Comparison of ENCODE assay signal across 7 cellular contexts in genomic region chr6:7590918-7591302, GRCh38. TPM values are rescaled to one million over a fixed set of nuclear protein-coding genes. Genes with fewer than 3 reads are reported as not detected.
DNase-seq lines count a peak whose midpoint lies in the region; ATAC-seq, FAIRE-seq and TF ChIP-seq lines count a peak whose summit lies in the region.

No MANE protein-coding gene starts in this region.

- peak overlapping the region; percentile 97 for H3K4me3 Mint-ChIP-seq in GM23338
- peak overlapping the region; percentile 96 to 100 (median 98) for H3K4me3 Mint-ChIP-seq in naive thymus-derived CD8-positive, alpha-beta T cell

- TF ChIP-seq CTCF in GM23338 (conservative IDR thresholded peaks at IDR 0.05; ENCODE audit: low read depth in 2 of 2) (no peak), RWPE1 (conservative IDR thresholded peaks at IDR 0.05; ENCODE audit: low read depth) (no peak), endothelial cell of umbilical vein (IDR thresholded peaks at IDR 0.05; ENCODE audit: extremely low read depth in 1 of 2, insufficient read depth in 1 of 2, low read depth in 1 of 2, low read length in 2 of 2) (no peak)

- H3K36me3 Mint-ChIP-seq in GM23338 (ENCODE audit: low read depth) = peaks cover 12% of the 10 kb centered on the region; the same call in 2 of the 3 replicates
- H3K36me3 Mint-ChIP-seq in naive thymus-derived CD8-positive, alpha-beta T cell = peaks cover 0 to 25% (median 0%) of the 10 kb centered on the region in 3 donors

- intact Hi-C loops in endothelial cell of umbilical vein (cut with micrococcal nuclease) = loop anchor here (1.0 to 5.0 kb wide), 4 partner anchors 174 to 914 kb away; partner anchors contain the start of gene SSR1

- H3K27me3 ChIP-seq in GM23338 (ENCODE audit: insufficient read depth) = no peaks in the 10 kb centered on the region
- peaks cover 0 to 6% of the 10 kb centered on the region in 2 experiments for H3K27me3 ChIP-seq in endothelial cell of umbilical vein (ENCODE audit: control insufficient read depth in 2 of 2, insufficient read depth in 2 of 2, low read length in 2 of 2)

- DNase-seq in GM23338 (ENCODE audit: low spot score) = peak; percentile 17
- DNase-seq in RWPE1 (ENCODE audit: low spot score) = no peak
- DNase-seq in endothelial cell of umbilical vein (ENCODE audit: low read depth, low spot score) = peak; percentile 22
- peak in 2 of 10 donors; percentile 4 to 8 for DNase-seq in naive thymus-derived CD8-positive, alpha-beta T cell
- no peak for DNase-seq in activated CD4-positive, CD25-positive, alpha-beta regulatory T cell treated with anti-CD3 and anti-CD28 coated beads, Interleukin-2, amount 50 U/mL, for 72 hours

- ATAC-seq in GM23338 (peak; percentile 6; the same call in 2 of the 3 replicates), GM21529 (IDR thresholded peaks at IDR 0.05; ENCODE audit: unreplicated experiment) (no peak)
- ATAC-seq in naive thymus-derived CD8-positive, alpha-beta T cell = no peak
- ATAC-seq in activated CD4-positive, CD25-positive, alpha-beta regulatory T cell treated with anti-CD3 and anti-CD28 coated beads, Interleukin-2, amount 50 U/mL, for 24 hours = no peak

- H3F3A ChIP-seq in GM23338 (replicated peaks; ENCODE audit: low read depth) = no peaks in the 10 kb centered on the region

- H3K27ac Mint-ChIP-seq in GM23338 = no peak overlapping the region
- peak overlapping the region in 9 of 10 donors; percentile 84 to 98 (median 95) for H3K27ac Mint-ChIP-seq in naive thymus-derived CD8-positive, alpha-beta T cell

- H3K9me2 ChIP-seq in GM23338 (ENCODE audit: insufficient read depth) = no peaks in the 10 kb centered on the region

- H3K27me3 Mint-ChIP-seq in GM23338 (ENCODE audit: insufficient read depth, low read depth, poor library complexity) = no peaks in the 10 kb centered on the region
- H3K27me3 Mint-ChIP-seq in naive thymus-derived CD8-positive, alpha-beta T cell = no peaks in the 10 kb centered on the region

- CTCF ChIA-PET in RWPE1 (lab: Yijun Ruan, JAX) (no interaction called here), endothelial cell of umbilical vein (lab: Charles Lee) (interaction anchor here (1.8 kb wide), 1 partner anchor 894 kb away, joined by 7 read pairs; no protein-coding TSS in a partner anchor)

- POLR2A ChIA-PET in RWPE1 (lab: Yijun Ruan, JAX; ENCODE audit: low non-redundant PET) (no interaction called here), endothelial cell of umbilical vein (lab: Charles Lee) (interaction anchor here (0.6 kb wide), 1 partner anchor 316 kb away, joined by 7 read pairs; no protein-coding TSS in a partner anchor)
- POLR2A ChIA-PET in naive thymus-derived CD8-positive, alpha-beta T cell (lab: Charles Lee) = no interaction called here

- H3K27ac ChIP-seq in GM23338 (ENCODE audit: low read depth) = no peak overlapping the region
- H3K27ac ChIP-seq in RWPE1 = peak overlapping the region; percentile 78
- H3K27ac ChIP-seq in endothelial cell of umbilical vein (ENCODE audit: insufficient read depth, low read depth, low read length) = no peak overlapping the region

- no peaks in the 10 kb centered on the region for H3K9me1 ChIP-seq in endothelial cell of umbilical vein (replicated peaks; ENCODE audit: control insufficient read depth, extremely low read depth, insufficient read depth, low read length)

- no peak for FAIRE-seq in endothelial cell of umbilical vein (lab: Jason Lieb, UNC)

- dilution Hi-C loops in endothelial cell of umbilical vein (cut with MboI; ENCODE audit: extremely low pct_ligation_motif_present, low sequenced_read_pairs) = no loop called here

- H4K20me1 ChIP-seq in GM23338 (replicated peaks; ENCODE audit: insufficient read depth) (peaks cover 35% of the 10 kb centered on the region), endothelial cell of umbilical vein (replicated peaks; ENCODE audit: control insufficient read depth, extremely low read depth, insufficient read depth, low read length) (no peaks in the 10 kb centered on the region)

- peaks cover 22% of the 10 kb centered on the region for H3K36me3 ChIP-seq in GM23338 (ENCODE audit: insufficient read depth)
- peaks cover 4 to 5% of the 10 kb centered on the region in 2 experiments for H3K36me3 ChIP-seq in endothelial cell of umbilical vein (ENCODE audit: control insufficient read depth in 2 of 2, extremely low read depth in 1 of 2, insufficient read depth in 2 of 2, low read length in 2 of 2)

- H3K79me2 ChIP-seq in GM23338 (replicated peaks; ENCODE audit: insufficient read depth) = peaks cover 47% of the 10 kb centered on the region
- peaks cover 31% of the 10 kb centered on the region for H3K79me2 ChIP-seq in endothelial cell of umbilical vein (ENCODE audit: control insufficient read depth, insufficient read depth, low read length)

- TF ChIP-seq POLR2A in endothelial cell of umbilical vein (IDR thresholded peaks at IDR 0.05; ENCODE audit: low read depth, low read length) = no peak

- H3K4me1 ChIP-seq in GM23338 (ENCODE audit: insufficient read depth) (peaks cover 16% of the 10 kb centered on the region), endothelial cell of umbilical vein (ENCODE audit: control insufficient read depth, extremely low read depth, insufficient read depth, low read length) (peaks cover 11% of the 10 kb centered on the region)

- H3K4me3 ChIP-seq in GM23338 = peak overlapping the region; percentile 77
- H3K4me3 ChIP-seq in endothelial cell of umbilical vein (replicated peaks in 1 of 3; ENCODE audit: insufficient read depth in 1 of 3, low read depth in 1 of 3, low read length in 3 of 3) = peak overlapping the region; percentile 59 to 89 (median 87)

- BruUV-seq in endothelial cell of umbilical vein (replicated peaks; lab: Mats Ljungman, UMichigan) = no TSS peak

- no peaks in the 10 kb centered on the region for H3K9me3 Mint-ChIP-seq in GM23338
- H3K9me3 Mint-ChIP-seq in naive thymus-derived CD8-positive, alpha-beta T cell = no peaks in the 10 kb centered on the region

- H3K4me1 Mint-ChIP-seq in GM23338 = peaks cover 24% of the 10 kb centered on the region
- H3K4me1 Mint-ChIP-seq in naive thymus-derived CD8-positive, alpha-beta T cell = peaks cover 29 to 45% (median 44%) of the 10 kb centered on the region in 4 donors

- H3K4me2 ChIP-seq in GM23338 (peak overlapping the region; percentile 77), endothelial cell of umbilical vein (ENCODE audit: insufficient read depth, low read length) (peak overlapping the region; percentile 98)

- H3K9ac ChIP-seq in endothelial cell of umbilical vein (replicated peaks; ENCODE audit: extremely low read depth, insufficient read depth, low read length) = peak overlapping the region; percentile 43

- H2AFZ ChIP-seq in GM23338 = peak overlapping the region; percentile 60; the same call in 1 of the 2 replicates
- peak overlapping the region; percentile 83 for H2AFZ ChIP-seq in endothelial cell of umbilical vein (ENCODE audit: low read depth, low read length)

- H3K9me3 ChIP-seq in endothelial cell of umbilical vein (replicated peaks; ENCODE audit: control insufficient read depth, insufficient read depth, low read length) = no peaks in the 10 kb centered on the region

TF ChIP-seq in GM23338, 12 proteins besides CTCF, POLR2A, EP300 and RAD21 (continues in another document):
- no peak for TF ChIP-seq EZH2phosphoT487 (IDR thresholded peaks at IDR 0.05; ENCODE audit: unreplicated experiment)

TF ChIP-seq in endothelial cell of umbilical vein, 7 proteins besides CTCF, POLR2A, EP300 and RAD21:
- no peak for TF ChIP-seq POLR2AphosphoS5 (IDR thresholded peaks at IDR 0.05; ENCODE audit: insufficient read depth, low read depth, low read length)
- TF ChIP-seq JUN (IDR thresholded peaks at IDR 0.05; ENCODE audit: borderline replicate concordance, insufficient read depth, insufficient read length, low read depth) = no peak
- TF ChIP-seq, protein P1, sequence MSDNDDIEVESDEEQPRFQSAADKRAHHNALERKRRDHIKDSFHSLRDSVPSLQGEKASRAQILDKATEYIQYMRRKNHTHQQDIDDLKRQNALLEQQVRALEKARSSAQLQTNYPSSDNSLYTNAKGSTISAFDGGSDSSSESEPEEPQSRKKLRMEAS (IDR thresholded peaks at IDR 0.05; ENCODE audit: insufficient read depth, insufficient read length) = no peak
- TF ChIP-seq EZH2 (IDR thresholded peaks at IDR 0.05; ENCODE audit: borderline replicate concordance, low read depth, low read length, severe bottlenecking) = no peak
- no peak for TF ChIP-seq GATA2 (IDR thresholded peaks at IDR 0.05; ENCODE audit: insufficient read depth, insufficient read length, low read depth, low read length)
- TF ChIP-seq MYC (IDR thresholded peaks at IDR 0.05; ENCODE audit: low read depth, low read length) = no peak
- no peak for TF ChIP-seq FOS (IDR thresholded peaks at IDR 0.05; ENCODE audit: borderline replicate concordance, insufficient read depth, low read length)

RNA-seq across cellular contexts. Expression of gene SNRNP48, which starts 0.9 kb away (rescaled TPM):
- 23.9 and 27.0 TPM in 2 replicates for total RNA-seq in GM23338 (2014; rRNA removed; shearing (Covaris generic))
- polyA plus RNA-seq in GM23338 (2016; fragmentation: Nextera tagmentation; extraction: Ambion mirVana) (12.0 and 17.2 TPM in 2 replicates), endothelial cell of umbilical vein (3.5 and 4.2 TPM in 2 replicates)
- total RNA-seq in endothelial cell of umbilical vein = 12.8 and 13.2 TPM in 2 replicates
- polyA plus RNA-seq in endothelial cell of umbilical vein (2011; cell fraction: cytosol; rRNA removed) = 4.5 and 4.8 TPM in 2 replicates
- polyA plus RNA-seq in endothelial cell of umbilical vein (2011; cell fraction: nucleus; rRNA removed) = 14.1 and 15.5 TPM in 2 replicates
- 7.7 and 8.4 TPM in 2 replicates for polyA plus RNA-seq in endothelial cell of umbilical vein (2012)
- 3.7 and 5.2 TPM in 2 replicates for polyA minus RNA-seq in endothelial cell of umbilical vein
- polyA minus RNA-seq in endothelial cell of umbilical vein (2011; cell fraction: cytosol; rRNA and poly(A)+ RNA removed) = 18.9 TPM
- 6.2 and 10.2 TPM in 2 replicates for polyA minus RNA-seq in endothelial cell of umbilical vein (2011; cell fraction: nucleus; rRNA and poly(A)+ RNA removed)
- 10 to 100 TPM; 29.2 TPM for total RNA-seq in naive thymus-derived CD8-positive, alpha-beta T cell
- 10 to 100 TPM in 1 of 3 donors, 1 to 10 TPM in 2; 9.1 to 13.7 (median 9.3) TPM for polyA plus RNA-seq in naive thymus-derived CD8-positive, alpha-beta T cell

RNA-seq across cellular contexts. Expression of gene DSP, which starts 49.4 kb away (rescaled TPM):
- 42.5 and 43.7 TPM in 2 replicates for total RNA-seq in GM23338 (2014; rRNA removed; shearing (Covaris generic))
- polyA plus RNA-seq in GM23338 (2016; fragmentation: Nextera tagmentation; extraction: Ambion mirVana) (14.8 and 16.8 TPM in 2 replicates), endothelial cell of umbilical vein (0.02 and 0.03 TPM in 2 replicates)
- total RNA-seq in endothelial cell of umbilical vein = 0.32 and 0.77 TPM in 2 replicates
- polyA plus RNA-seq in endothelial cell of umbilical vein (2011; cell fraction: cytosol; rRNA removed) = 0.01 and 0.04 TPM in 2 replicates
- 0.07 and 0.08 TPM in 2 replicates for polyA plus RNA-seq in endothelial cell of umbilical vein (2011; cell fraction: nucleus; rRNA removed)
- 0.04 TPM in 2 replicates for polyA plus RNA-seq in endothelial cell of umbilical vein (2012)
- polyA minus RNA-seq in endothelial cell of umbilical vein = 0.15 TPM in 1 of 2 replicates, not detected in the other
- polyA minus RNA-seq in endothelial cell of umbilical vein (2011; cell fraction: cytosol; rRNA and poly(A)+ RNA removed) = 22.9 TPM
- 0.10 and 0.19 TPM in 2 replicates for polyA minus RNA-seq in endothelial cell of umbilical vein (2011; cell fraction: nucleus; rRNA and poly(A)+ RNA removed)
- under 1 TPM; 0.47 to 0.60 TPM for total RNA-seq in naive thymus-derived CD8-positive, alpha-beta T cell
- polyA plus RNA-seq in naive thymus-derived CD8-positive, alpha-beta T cell = not detected

Comparison
In these comparisons a context has a peak if more than half of its experiments do, and no peak if none do; other contexts are left out.
1. DNase-seq: peak in GM23338 (single experiment) and endothelial cell of umbilical vein (single experiment); none in RWPE1 (single experiment) and activated CD4-positive, CD25-positive, alpha-beta regulatory T cell treated with anti-CD3 and anti-CD28 coated beads, Interleukin-2, amount 50 U/mL, for 72 hours (single experiment).
2. RNA of gene DSP, which starts 49.4 kb away (total RNA-seq): 42.5 to 43.7 TPM in GM23338; 0.32 to 0.77 TPM in endothelial cell of umbilical vein and 0.47 to 0.60 TPM in naive thymus-derived CD8-positive, alpha-beta T cell; every median in the first group is over 10 times any median in the second.